12 cellular contexts compared by ENCODE assay signal in genomic region chr6:29941006-29941405, GRCh38. TPM values are rescaled to one million over a fixed set of nuclear protein-coding genes. Genes with fewer than 3 reads are reported as not detected.
DNase-seq lines count a peak whose midpoint lies in the region; ATAC-seq and TF ChIP-seq lines count a peak whose summit lies in the region.
"Had no signal": no experiment of that assay in that cellular context is flagged by ENCODE, and none has a peak within 500 bp of the region (broad histone marks: within the 10 kb centered on the region; RNA-seq: fewer than 3 reads in every experiment).

No MANE protein-coding gene starts in this region.

- H3K4me3 ChIP-seq in heart right ventricle, result peak overlapping the region in 4 of 10 donors; percentile 72 to 91 (median 86)
- H3K4me3 ChIP-seq in right atrium auricular region, result no peak overlapping the region
- no peak overlapping the region for H3K4me3 ChIP-seq in mesenchymal stem cell (ENCODE audit: insufficient read depth in 1 of 2, low read depth in 1 of 2, low read length in 2 of 2)
- no peak overlapping the region for H3K4me3 ChIP-seq in transverse colon
- no peak overlapping the region for H3K4me3 ChIP-seq in GM23338

- no peak for DNase-seq in heart right ventricle
- no peak for DNase-seq in right atrium auricular region (ENCODE audit: low spot score)
- no peak for DNase-seq in activated T-helper 1 cell treated with anti-CD3 and anti-CD28 coated beads, Interleukin-12 subunit alpha, Interleukin-12 subunit beta, Interleukin-2, Interleukin-4 antibody, amounts not matched to agents 30 ng/mL and 10 ng/mL and 1 ng/mL, durations not matched to agents 14 hours and 24 hours and 36 hours (ENCODE audit: low spot score)
- peak; percentile 52 for DNase-seq in mesenchymal stem cell
- DNase-seq in transverse colon, result no peak
- DNase-seq in left cardiac atrium, result no peak
- DNase-seq in GM23338 (ENCODE audit: low spot score), result no peak
- DNase-seq: KG1; stimulated activated CD4-positive, alpha-beta T cell treated with anti-CD3 and anti-CD28 coated beads, Interleukin-4, amount 100 ng/mL, for 4 hours had no signal

- H3K18ac ChIP-seq in mesenchymal stem cell (ENCODE audit: low read depth in 1 of 2, low read length in 2 of 2), result no peak overlapping the region

- peak overlapping the region; percentile 98 for H3K27ac Mint-ChIP-seq in activated T-helper 1 cell treated with anti-CD3 and anti-CD28 coated beads, Interleukin-12 subunit alpha, Interleukin-12 subunit beta, Interleukin-2, Interleukin-4 antibody, amounts not matched to agents 30 ng/mL and 10 ng/mL and 1 ng/mL, durations not matched to agents 14 hours and 24 hours and 36 hours
- H3K27ac Mint-ChIP-seq in GM23338, result no peak overlapping the region

- peak overlapping the region; percentile 97 for H3K9ac ChIP-seq in mesenchymal stem cell (ENCODE audit: low read length)
- H3K9ac ChIP-seq: parathyroid adenoma had no signal

- H3K36me3 ChIP-seq in heart right ventricle, result peaks cover 0 to 27% (median 0%) of the 10 kb centered on the region in 9 donors
- H3K36me3 ChIP-seq in right atrium auricular region, result no peaks in the 10 kb centered on the region
- peaks cover 7 to 19% of the 10 kb centered on the region in 2 experiments for H3K36me3 ChIP-seq in mesenchymal stem cell (ENCODE audit: control insufficient read depth in 1 of 2, insufficient read depth in 2 of 2, low read depth in 1 of 2, low read length in 2 of 2)
- no peaks in the 10 kb centered on the region for H3K36me3 ChIP-seq in transverse colon
- H3K36me3 ChIP-seq in GM23338 (ENCODE audit: insufficient read depth), result no peaks in the 10 kb centered on the region

- H3K27me3 Mint-ChIP-seq in activated T-helper 1 cell treated with anti-CD3 and anti-CD28 coated beads, Interleukin-12 subunit alpha, Interleukin-12 subunit beta, Interleukin-2, Interleukin-4 antibody, amounts not matched to agents 30 ng/mL and 10 ng/mL and 1 ng/mL, durations not matched to agents 14 hours and 24 hours and 36 hours (ENCODE audit: insufficient read depth), result peaks cover 2% of the 10 kb centered on the region
- peaks cover 14% of the 10 kb centered on the region for H3K27me3 Mint-ChIP-seq in GM23338 (ENCODE audit: insufficient read depth, low read depth, poor library complexity)

- H3K36me3 Mint-ChIP-seq in activated T-helper 1 cell treated with anti-CD3 and anti-CD28 coated beads, Interleukin-12 subunit alpha, Interleukin-12 subunit beta, Interleukin-2, Interleukin-4 antibody, amounts not matched to agents 30 ng/mL and 10 ng/mL and 1 ng/mL, durations not matched to agents 14 hours and 24 hours and 36 hours (ENCODE audit: low read depth), result peaks cover 36% of the 10 kb centered on the region
- H3K36me3 Mint-ChIP-seq in GM23338 (ENCODE audit: low read depth), result peaks cover 38% of the 10 kb centered on the region

- H3K79me1 ChIP-seq in mesenchymal stem cell (replicated peaks; ENCODE audit: low read length, poor library complexity, severe bottlenecking), result no peaks in the 10 kb centered on the region

- peak overlapping the region; percentile 95 for H3K4me3 Mint-ChIP-seq in activated T-helper 1 cell treated with anti-CD3 and anti-CD28 coated beads, Interleukin-12 subunit alpha, Interleukin-12 subunit beta, Interleukin-2, Interleukin-4 antibody, amounts not matched to agents 30 ng/mL and 10 ng/mL and 1 ng/mL, durations not matched to agents 14 hours and 24 hours and 36 hours
- no peak overlapping the region for H3K4me3 Mint-ChIP-seq in GM23338

- no peak overlapping the region for H2BK15ac ChIP-seq in mesenchymal stem cell (ENCODE audit: low read depth, poor library complexity, severe bottlenecking)

- H3K9me3 ChIP-seq in heart right ventricle (no peaks in the 10 kb centered on the region), right atrium auricular region (no peaks in the 10 kb centered on the region), mesenchymal stem cell (ENCODE audit: control insufficient read depth, low read length) (no peaks in the 10 kb centered on the region), transverse colon (no peaks in the 10 kb centered on the region)

- H4K8ac ChIP-seq in mesenchymal stem cell (ENCODE audit: low read length), result no peak overlapping the region

- H3K4ac ChIP-seq in mesenchymal stem cell (ENCODE audit: low read depth in 1 of 2, low read length in 2 of 2), result no peak overlapping the region

- H4K20me1 ChIP-seq in GM23338 (replicated peaks; ENCODE audit: insufficient read depth), result no peaks in the 10 kb centered on the region

- H3F3A ChIP-seq in GM23338 (replicated peaks; ENCODE audit: low read depth), result no peaks in the 10 kb centered on the region

- in situ Hi-C loops in transverse colon (cut with MboI; ENCODE audit: low pct_ligation_motif_present in 1 of 4, low pct_unique_long_range_greater_than_20kb in 1 of 4, low sequenced_read_pairs in 3 of 4), result no loop called here

- no peak overlapping the region for H2BK120ac ChIP-seq in mesenchymal stem cell (ENCODE audit: low read depth, low read length)

- TF ChIP-seq POLR2A in transverse colon (IDR thresholded peaks at IDR 0.05), result no peak

- no peak overlapping the region for H2AK5ac ChIP-seq in mesenchymal stem cell (ENCODE audit: low read length, severe bottlenecking)

- no peak for ATAC-seq in heart right ventricle
- ATAC-seq in GM18517 (IDR thresholded peaks at IDR 0.05; ENCODE audit: unreplicated experiment), result no peak
- ATAC-seq in left cardiac atrium, result no peak
- ATAC-seq in GM23338, result no peak
- ATAC-seq: activated CD4-positive, CD25-positive, alpha-beta regulatory T cell treated with anti-CD3 and anti-CD28 coated beads, Interleukin-2, amount 50 U/mL, for 24 hours had no signal

- H3K4me1 ChIP-seq in heart right ventricle (peaks cover 0 to 41% (median 25%) of the 10 kb centered on the region in 9 donors), right atrium auricular region (peaks cover 0 to 4% of the 10 kb centered on the region in 2 donors), mesenchymal stem cell (ENCODE audit: control insufficient read depth, insufficient read depth, low read depth, low read length) (peaks cover 3% of the 10 kb centered on the region), transverse colon (peaks cover 0 to 20% (median 5%) of the 10 kb centered on the region in 4 donors), GM23338 (ENCODE audit: insufficient read depth) (no peaks in the 10 kb centered on the region)
- H3K4me1 ChIP-seq: parathyroid adenoma had no signal

- H4K91ac ChIP-seq in mesenchymal stem cell (ENCODE audit: low read length), result no peak overlapping the region

- H2BK12ac ChIP-seq in mesenchymal stem cell (ENCODE audit: low read length in 2 of 2), result no peak overlapping the region

- no peaks in the 10 kb centered on the region for H3K79me2 ChIP-seq in GM23338 (replicated peaks; ENCODE audit: insufficient read depth)
- H3K79me2 ChIP-seq: parathyroid adenoma had no signal

- no peak overlapping the region for H3K23ac ChIP-seq in mesenchymal stem cell (ENCODE audit: low read length in 2 of 2)

- H2AFZ ChIP-seq in mesenchymal stem cell (ENCODE audit: low read depth, low read length) (no peak overlapping the region), GM23338 (no peak overlapping the region)

- no peak overlapping the region for H3K14ac ChIP-seq in mesenchymal stem cell (ENCODE audit: low read length in 2 of 2)

- no peak overlapping the region for H2BK5ac ChIP-seq in mesenchymal stem cell (ENCODE audit: low read depth, low read length, poor library complexity, severe bottlenecking)

- WGBS in heart right ventricle, 2 donors, result 39 to 79% methylated on average over 4 of the region's 4 CpGs
- 66% methylated on average over 3 of the region's 4 CpGs for WGBS in mesenchymal stem cell
- WGBS in transverse colon (ENCODE audit: low coverage in 1 of 2), 2 donors, result 44 to 68% methylated on average over 4 of the region's 4 CpGs

- TF ChIP-seq EP300 in transverse colon (IDR thresholded peaks at IDR 0.05; ENCODE audit: low read depth), result no peak

- peak overlapping the region in 6 of 10 donors; percentile 90 to 98 (median 94) for H3K27ac ChIP-seq in heart right ventricle
- H3K27ac ChIP-seq in right atrium auricular region, result peak overlapping the region in 1 of 2 donors; percentile 90
- H3K27ac ChIP-seq in mesenchymal stem cell (ENCODE audit: low read length, poor library complexity, severe bottlenecking), result no peak overlapping the region
- H3K27ac ChIP-seq in transverse colon, result peak overlapping the region in 3 of 4 donors; percentile 13 to 95 (median 92)
- H3K27ac ChIP-seq in GM23338 (ENCODE audit: low read depth), result no peak overlapping the region

- H3K9me3 Mint-ChIP-seq in activated T-helper 1 cell treated with anti-CD3 and anti-CD28 coated beads, Interleukin-12 subunit alpha, Interleukin-12 subunit beta, Interleukin-2, Interleukin-4 antibody, amounts not matched to agents 30 ng/mL and 10 ng/mL and 1 ng/mL, durations not matched to agents 14 hours and 24 hours and 36 hours, result no peaks in the 10 kb centered on the region
- peaks cover 20% of the 10 kb centered on the region for H3K9me3 Mint-ChIP-seq in GM23338

- H3K4me2 ChIP-seq in mesenchymal stem cell (ENCODE audit: low read length, poor library complexity, severe bottlenecking) (no peak overlapping the region), GM23338 (no peak overlapping the region)

- H3K9me2 ChIP-seq in GM23338 (ENCODE audit: insufficient read depth), result no peaks in the 10 kb centered on the region

- peaks cover 47% of the 10 kb centered on the region for H3K4me1 Mint-ChIP-seq in activated T-helper 1 cell treated with anti-CD3 and anti-CD28 coated beads, Interleukin-12 subunit alpha, Interleukin-12 subunit beta, Interleukin-2, Interleukin-4 antibody, amounts not matched to agents 30 ng/mL and 10 ng/mL and 1 ng/mL, durations not matched to agents 14 hours and 24 hours and 36 hours (ENCODE audit: low read depth)
- peaks cover 24% of the 10 kb centered on the region for H3K4me1 Mint-ChIP-seq in GM23338

- intact Hi-C loops in heart right ventricle (cut with DNase I), result loop anchor here in 6 of 10 donors (1.0 to 10.0 kb wide), 3 partner anchors 36 to 56 kb away; no protein-coding TSS in a partner anchor
- intact Hi-C loops in activated T-helper 1 cell treated with anti-CD3 and anti-CD28 coated beads, Interleukin-12 subunit alpha, Interleukin-12 subunit beta, Interleukin-2, Interleukin-4 antibody, amounts not matched to agents 30 ng/mL and 10 ng/mL and 1 ng/mL, durations not matched to agents 14 hours and 24 hours and 36 hours (cut with micrococcal nuclease), result loop anchor here (5.0 kb wide), 3 partner anchors 36 to 219 kb away; partner anchors contain the start of gene HLA-F
- intact Hi-C loops in transverse colon (cut with DNase I; ENCODE audit: low total_unique reads), result loop anchor here (2.0 kb wide), 1 partner anchor 28 kb away; no protein-coding TSS in a partner anchor
- intact Hi-C loops in left cardiac atrium (cut with DNase I), result no loop called here

- TF ChIP-seq CTCF in heart right ventricle (IDR thresholded peaks at IDR 0.05), result no peak
- no peak for TF ChIP-seq CTCF in right atrium auricular region (IDR thresholded peaks at IDR 0.05)
- no peak for TF ChIP-seq CTCF in transverse colon (IDR thresholded peaks at IDR 0.05)
- TF ChIP-seq CTCF in GM23338 (conservative IDR thresholded peaks at IDR 0.05; ENCODE audit: low read depth in 2 of 2), result no peak

- H3K27me3 ChIP-seq in heart right ventricle, result no peaks in the 10 kb centered on the region
- H3K27me3 ChIP-seq in right atrium auricular region, result no peaks in the 10 kb centered on the region
- H3K27me3 ChIP-seq in mesenchymal stem cell (ENCODE audit: control insufficient read depth in 1 of 2, insufficient read depth in 1 of 2, low read length in 2 of 2), result no peaks in the 10 kb centered on the region
- no peaks in the 10 kb centered on the region for H3K27me3 ChIP-seq in transverse colon
- no peaks in the 10 kb centered on the region for H3K27me3 ChIP-seq in GM23338 (ENCODE audit: insufficient read depth)

RNA-seq across cellular contexts. Expression of gene HLA-A, which starts 1.3 kb away (rescaled TPM):
- 1,000 to 10,000 TPM in 1 of 10 donors, 100 to 1,000 TPM in 9; 218 to 1,594 (median 276) TPM for total RNA-seq in heart right ventricle
- polyA plus RNA-seq in heart right ventricle, result 1,000 to 10,000 TPM in 1 of 2 donors, 100 to 1,000 TPM in 1; 450 to 1,261 TPM
- total RNA-seq in right atrium auricular region, result 100 to 1,000 TPM; 272 to 536 TPM
- 1,482 and 1,503 TPM in 2 replicates for total RNA-seq in activated T-helper 1 cell treated with anti-CD3 and anti-CD28 coated beads, Interleukin-12 subunit alpha, Interleukin-12 subunit beta, Interleukin-2, Interleukin-4 antibody, amounts not matched to agents 30 ng/mL and 10 ng/mL and 1 ng/mL, durations not matched to agents 14 hours and 24 hours and 36 hours
- 501 TPM for polyA plus RNA-seq in mesenchymal stem cell (2013, experiment 1 of 2)
- polyA plus RNA-seq in mesenchymal stem cell (2013, experiment 2 of 2), result 521 TPM
- total RNA-seq in transverse colon, result 1,000 to 10,000 TPM in 3 of 4 donors, 100 to 1,000 TPM in 1; 733 to 1,932 (median 1,470) TPM
- total RNA-seq in left cardiac atrium, result 100 to 1,000 TPM; 290 to 337 TPM
- total RNA-seq in GM23338 (2014; rRNA removed; shearing (Covaris generic)), result 173 and 203 TPM in 2 replicates
- 170 and 180 TPM in 2 replicates for polyA plus RNA-seq in GM23338 (2016; fragmentation: Nextera tagmentation; extraction: Ambion mirVana)

Comparison
In these comparisons a context has a peak if more than half of its experiments do, and no peak if none do; other contexts are left out.
1. intact Hi-C loops: an anchor here in heart right ventricle (1.0 to 10.0 kb wide), activated T-helper 1 cell treated with anti-CD3 and anti-CD28 coated beads, Interleukin-12 subunit alpha, Interleukin-12 subunit beta, Interleukin-2, Interleukin-4 antibody, amounts not matched to agents 30 ng/mL and 10 ng/mL and 1 ng/mL, durations not matched to agents 14 hours and 24 hours and 36 hours (5.0 kb wide) and transverse colon (2.0 kb wide); none called in left cardiac atrium.
2. H3K27ac ChIP-seq: peak in heart right ventricle (6 of 10) and transverse colon (3 of 4); none in mesenchymal stem cell (single experiment) and GM23338 (single experiment).